In the genomic region with DNA sequence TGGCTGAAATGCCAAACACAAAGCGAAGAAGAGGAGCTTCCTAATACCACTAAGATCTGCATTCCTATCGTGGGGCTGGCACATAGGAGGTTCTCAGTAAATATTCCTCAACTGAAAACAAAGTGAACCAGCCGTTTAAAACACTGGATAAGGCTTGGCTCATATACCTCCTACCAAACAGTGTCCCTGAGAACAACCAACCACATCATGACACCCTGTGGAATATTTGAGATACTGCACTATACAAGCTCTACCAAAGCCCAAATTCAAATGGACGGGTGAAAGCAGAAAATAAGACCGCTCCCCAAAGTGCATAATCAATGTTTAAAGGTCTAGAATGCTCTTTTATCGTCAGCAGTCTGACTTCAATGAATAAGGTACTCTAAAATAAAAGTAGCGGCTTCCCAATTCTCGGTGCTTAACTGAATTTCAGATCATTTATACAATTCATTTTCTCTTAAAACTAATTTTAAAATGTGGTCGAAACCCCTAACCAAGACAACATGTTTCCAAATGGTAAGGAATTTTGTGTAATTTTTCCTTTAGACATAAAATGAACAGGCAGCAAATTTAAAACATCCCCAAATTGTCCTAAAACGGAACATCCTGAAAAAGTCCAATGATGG, we compare ENCODE assay signal across 9 cellular contexts.
DNase-seq lines count a peak whose midpoint lies in the region; ATAC-seq and TF ChIP-seq lines count a peak whose summit lies in the region.
"Had no signal": no experiment of that assay in that cellular context is flagged by ENCODE, and none has a peak within 500 bp of the region (broad histone marks: within the 10 kb centered on the region; RNA-seq: fewer than 3 reads in every experiment).

No MANE protein-coding gene starts in this region.

- 0 out of 2 replicates have a peak, but pooled peaks cover 5% of the 10 kb centered on the region for H3K9me3 ChIP-seq in OCI-LY7 (ENCODE audit: low read length)

- no peak for ATAC-seq in HG02840 (IDR thresholded peaks at IDR 0.05; ENCODE audit: low FRiP score, unreplicated experiment)

- intact Hi-C loops in OCI-LY7 (cut with micrococcal nuclease; ENCODE audit: unreplicated experiment), result loop anchor here (10.0 kb wide), 2 partner anchors 558 to 608 kb away; a partner anchor contains a TSS

- H3K79me2 ChIP-seq in OCI-LY7 (ENCODE audit: insufficient read depth, low read depth, low read length), result no peaks in the 10 kb centered on the region

- no peak overlapping the region for H3K4me2 ChIP-seq in OCI-LY7 (ENCODE audit: low read length)
- H3K4me2 ChIP-seq: BLaER1 treated with 17β-estradiol and CSF1 and Interleukin-3, amounts not matched to agents 10 nM and 100 nM had no signal

- no peaks in the 10 kb centered on the region for H4K20me1 ChIP-seq in OCI-LY7 (ENCODE audit: insufficient read depth, low read length)
- H4K20me1 ChIP-seq: BLaER1 treated with 17β-estradiol and CSF1 and Interleukin-3, amounts not matched to agents 10 nM and 100 nM had no signal

- H3K36me3 ChIP-seq in OCI-LY7 (ENCODE audit: insufficient read depth, low read length), result no peaks in the 10 kb centered on the region
- H3K36me3 ChIP-seq: BLaER1 treated with 17β-estradiol and CSF1 and Interleukin-3, amounts not matched to agents 10 nM and 100 nM had no signal

- no peak overlapping the region for H3K27ac ChIP-seq in OCI-LY7 (ENCODE audit: low read depth, low read length, poor library complexity, severe bottlenecking)
- H3K27ac ChIP-seq: BLaER1 treated with 17β-estradiol and CSF1 and Interleukin-3, amounts not matched to agents 10 nM and 100 nM had no signal

- POLR2A ChIA-PET in OCI-LY7 (lab: Charles Lee), result no interaction called here

- H3K9me2 ChIP-seq in OCI-LY7 (ENCODE audit: insufficient read depth, low read length), result no peaks in the 10 kb centered on the region

- TF ChIP-seq CTCF in OCI-LY7 (conservative IDR thresholded peaks at IDR 0.05; ENCODE audit: low read length), result peak; percentile 68

- DNase-seq in NCI-H1092 treated with DMSO at 0.1 percent for 48 hours (lab: John Stamatoyannopoulos, UW) (peak; percentile 1), NCI-H1092 (lab: John Stamatoyannopoulos, UW) (no peak), OCI-LY7 (ENCODE audit: low spot score) (peak; percentile 19), fibroblast of gingiva (ENCODE audit: low read depth) (peak; percentile 62), pons (ENCODE audit: low spot score) (peak; percentile 69), RPMI8226 (no peak)
- no peak for DNase-seq in activated effector memory CD4-positive, alpha-beta T cell treated with Interleukin-2 at 50 U/mL for 16 hours

- H3K4me1 ChIP-seq in OCI-LY7 (ENCODE audit: insufficient read depth, low read length, poor library complexity, severe bottlenecking), result no peaks in the 10 kb centered on the region
- H3K4me1 ChIP-seq: BLaER1 treated with 17β-estradiol and CSF1 and Interleukin-3, amounts not matched to agents 10 nM and 100 nM had no signal

- no peak overlapping the region for H2AFZ ChIP-seq in OCI-LY7 (ENCODE audit: low read length)

- CTCF ChIA-PET in OCI-LY7 (lab: Charles Lee; ENCODE audit: unreplicated experiment), result no interaction called here

- H3K4me3 ChIP-seq in OCI-LY7 (ENCODE audit: low read depth, low read length, poor library complexity, severe bottlenecking), result no peak overlapping the region
- H3K4me3 ChIP-seq: BLaER1 treated with 17β-estradiol and CSF1 and Interleukin-3, amounts not matched to agents 10 nM and 100 nM had no signal

- BruUV-seq in OCI-LY7 (replicated peaks; lab: Mats Ljungman, UMichigan), result no TSS peak

Comparison
In these comparisons a context has a peak if more than half of its experiments do, and no peak if none do; other contexts are left out.
1. DNase-seq: peak in NCI-H1092 treated with DMSO at 0.1 percent for 48 hours (single experiment), OCI-LY7 (single experiment), fibroblast of gingiva (single experiment) and pons (single experiment); none in NCI-H1092 (single experiment), RPMI8226 (single experiment) and activated effector memory CD4-positive, alpha-beta T cell treated with Interleukin-2 at 50 U/mL for 16 hours (single experiment).